20 cellular contexts compared by ENCODE assay signal in genomic region chr7:14807498-14807897, GRCh38.
"Had no signal": no experiment of that assay in that cellular context is flagged by ENCODE, and none has a peak within 500 bp of the region (broad histone marks: within the 10 kb centered on the region; RNA-seq: fewer than 3 reads in every experiment).

No MANE protein-coding gene starts in this region.

- FAIRE-seq: small intestine had no signal

- H3K9me3 ChIP-seq: colonic mucosa, left ventricle myocardium inferior, prostate gland, right atrium auricular region, suprapubic skin, transverse colon, vagina had no signal

- H3K4me1 ChIP-seq: colonic mucosa, left ventricle myocardium inferior, prostate gland, right atrium auricular region, suprapubic skin, transverse colon, vagina had no signal

- H3K27me3 ChIP-seq: colonic mucosa, right atrium auricular region, suprapubic skin, transverse colon, vagina had no signal

- H3K27ac ChIP-seq: colonic mucosa, left ventricle myocardium inferior, prostate gland, right atrium auricular region, suprapubic skin, transverse colon, vagina, VCaP had no signal

- H3K4me3 ChIP-seq: colonic mucosa, left ventricle myocardium inferior, prostate gland, right atrium auricular region, suprapubic skin, transverse colon, vagina had no signal

- H3K36me3 ChIP-seq: colonic mucosa, left ventricle myocardium inferior, prostate gland, right atrium auricular region, suprapubic skin, transverse colon, vagina had no signal

- DNase-seq: activated CD4-positive, CD25-positive, alpha-beta regulatory T cell treated with anti-CD3 and anti-CD28 coated beads, Interleukin-2, amount 50 U/mL, for 72 hours; activated CD8-positive, alpha-beta memory T cell treated with anti-CD3 and anti-CD28 coated beads for 24 hours; activated CD8-positive, alpha-beta memory T cell treated with anti-CD3 and anti-CD28 coated beads, Interleukin-2, amount 50 U/mL, for 48 hours; activated effector memory CD4-positive, alpha-beta T cell treated with Interleukin-2 at 50 U/mL for 16 hours; activated T-cell treated with anti-CD3 and anti-CD28 coated beads, Interleukin-2, amount 50 U/mL, for 48 hours; central memory CD4-positive, alpha-beta T cell; colonic mucosa; erythroblast; left ventricle myocardium inferior; occipital lobe; small intestine; stimulated activated CD4-positive, alpha-beta T cell treated with anti-CD3 and anti-CD28 coated beads, Interleukin-4, amount 100 ng/mL, for 1 hour; stimulated activated naive CD8-positive, alpha-beta T cell treated with anti-CD3 and anti-CD28 coated beads, Interleukin-15, amount 100 ng/mL, for 72 hours; T-helper 17 cell; transverse colon had no signal
